In genomic region chr17:3594056-3594810, GRCh38 we compare ENCODE assay signal across 10 cellular contexts. TPM values are rescaled to one million over a fixed set of nuclear protein-coding genes. Genes with fewer than 3 reads are reported as not detected.
DNase-seq lines count a peak whose midpoint lies in the region; ATAC-seq, FAIRE-seq and TF ChIP-seq lines count a peak whose summit lies in the region.
"Had no signal": no experiment of that assay in that cellular context is flagged by ENCODE, and none has a peak within 500 bp of the region (broad histone marks: within the 10 kb centered on the region; RNA-seq: fewer than 3 reads in every experiment).

No MANE protein-coding gene starts in this region.

- no peak for ATAC-seq in HG03139 (IDR thresholded peaks at IDR 0.05; ENCODE audit: unreplicated experiment)
- no peak for ATAC-seq in HG02970 (IDR thresholded peaks at IDR 0.05; ENCODE audit: low FRiP score, unreplicated experiment)

- no peaks in the 10 kb centered on the region for H3K9me3 ChIP-seq in subcutaneous abdominal adipose tissue (ENCODE audit: control insufficient read depth in 5 of 5, low read length in 5 of 5)
- H3K9me3 ChIP-seq: neutrophil had no signal

- peaks cover 0 to 23% (median 7%) of the 10 kb centered on the region in 5 donors for H3K4me1 ChIP-seq in subcutaneous abdominal adipose tissue (ENCODE audit: control insufficient read depth in 5 of 5, insufficient read depth in 5 of 5, low read length in 5 of 5)

- CTCF ChIA-PET in HEK293T (lab: Yijun Ruan, JAX), result no interaction called here

- POLR2A ChIA-PET in HEK293T (lab: Yijun Ruan, JAX), result no interaction called here

- peak overlapping the region; percentile 10 for H3K27ac ChIP-seq in subcutaneous abdominal adipose tissue (ENCODE audit: low read depth, low read length)
- H3K27ac ChIP-seq: neutrophil had no signal

- H3K4me3 ChIP-seq in subcutaneous abdominal adipose tissue (ENCODE audit: low read depth in 1 of 5, low read length in 5 of 5), result peak overlapping the region in 1 of 5 donors; percentile 4

- peak; percentile 51 for FAIRE-seq in HTR-8/SVneo (lab: Jason Lieb, UNC)

- H3K9ac ChIP-seq in subcutaneous abdominal adipose tissue (ENCODE audit: low read length in 5 of 5), result peak overlapping the region in 1 of 5 donors; percentile 16

- peaks cover 0 to 52% (median 34%) of the 10 kb centered on the region in 5 donors for H3K36me3 ChIP-seq in subcutaneous abdominal adipose tissue (ENCODE audit: control insufficient read depth in 5 of 5, insufficient read depth in 5 of 5, low read length in 5 of 5)

- H3K27me3 ChIP-seq in subcutaneous abdominal adipose tissue (ENCODE audit: control insufficient read depth in 5 of 5, insufficient read depth in 4 of 5, low read length in 5 of 5), result no peaks in the 10 kb centered on the region
- H3K27me3 ChIP-seq: neutrophil had no signal

- no peak for DNase-seq in HTR-8/SVneo (ENCODE audit: insufficient read length, low spot score)
- DNase-seq in cerebellum (ENCODE audit: low spot score), result peak; percentile 59
- peak; percentile 72 for DNase-seq in iris pigment epithelial cell (ENCODE audit: low read depth)
- no peak for DNase-seq in HEK293T (ENCODE audit: extremely low spot score)
- DNase-seq: activated T-cell treated with anti-CD3 and anti-CD28 coated beads, Interleukin-2, amount 50 U/mL, for 1 hour; NCI-H1092 treated with DMSO at 0.1 percent for 48 hours had no signal

TF ChIP-seq in HEK293T, 16 proteins besides CTCF, POLR2A, EP300 and RAD21:
- TF ChIP-seq ARNT (IDR thresholded peaks at IDR 0.05), result no peak
- no peak for TF ChIP-seq ELF4 (IDR thresholded peaks at IDR 0.05)
- TF ChIP-seq SUZ12 (IDR thresholded peaks at IDR 0.05), result no peak
- no peak for TF ChIP-seq TARDBP (IDR thresholded peaks at IDR 0.05)
- no peak for TF ChIP-seq ZNF384 (IDR thresholded peaks at IDR 0.05)
- no peak for TF ChIP-seq L3MBTL2 (conservative IDR thresholded peaks at IDR 0.05)
- TF ChIP-seq HDGF (IDR thresholded peaks at IDR 0.05; ENCODE audit: borderline replicate concordance), result no peak
- TF ChIP-seq FOXA1 (IDR thresholded peaks at IDR 0.05), result no peak
- no peak for TF ChIP-seq FOXK2 (IDR thresholded peaks at IDR 0.05)
- TF ChIP-seq NFRKB (IDR thresholded peaks at IDR 0.05), result no peak
- TF ChIP-seq SP1 (IDR thresholded peaks at IDR 0.05), result no peak
- TF ChIP-seq, protein P1, sequence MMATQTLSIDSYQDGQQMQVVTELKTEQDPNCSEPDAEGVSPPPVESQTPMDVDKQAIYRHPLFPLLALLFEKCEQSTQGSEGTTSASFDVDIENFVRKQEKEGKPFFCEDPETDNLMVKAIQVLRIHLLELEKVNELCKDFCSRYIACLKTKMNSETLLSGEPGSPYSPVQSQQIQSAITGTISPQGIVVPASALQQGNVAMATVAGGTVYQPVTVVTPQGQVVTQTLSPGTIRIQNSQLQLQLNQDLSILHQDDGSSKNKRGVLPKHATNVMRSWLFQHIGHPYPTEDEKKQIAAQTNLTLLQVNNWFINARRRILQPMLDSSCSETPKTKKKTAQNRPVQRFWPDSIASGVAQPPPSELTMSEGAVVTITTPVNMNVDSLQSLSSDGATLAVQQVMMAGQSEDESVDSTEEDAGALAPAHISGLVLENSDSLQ (IDR thresholded peaks at IDR 0.05), result no peak
- no peak for TF ChIP-seq LEF1 (IDR thresholded peaks at IDR 0.05; ENCODE audit: borderline replicate concordance)
- TF ChIP-seq FOXM1 (IDR thresholded peaks at IDR 0.05; ENCODE audit: borderline replicate concordance), result no peak
- TF ChIP-seq CTBP1 (IDR thresholded peaks at IDR 0.05; ENCODE audit: borderline replicate concordance), result no peak

RNA-seq across cellular contexts. Expression of gene TRPV1, which starts 15.0 kb away (rescaled TPM):
- 8.4 TPM for total RNA-seq in cerebellum

RNA-seq across cellular contexts. Expression of gene TRPV3, which starts 36.6 kb away (rescaled TPM):
- 0.36 TPM for total RNA-seq in cerebellum

RNA-seq across cellular contexts. Expression of gene SHPK, which starts 41.8 kb away (rescaled TPM):
- 15.8 TPM for total RNA-seq in cerebellum

RNA-seq across cellular contexts. Expression of gene CTNS, which starts 42.3 kb away (rescaled TPM):
- total RNA-seq in cerebellum, result 8.0 TPM

Comparison
In these comparisons a context has a peak if more than half of its experiments do, and no peak if none do; other contexts are left out.
1. DNase-seq: peak in cerebellum (single experiment) and iris pigment epithelial cell (single experiment); none in HTR-8/SVneo (single experiment) and HEK293T (single experiment).